ENCODE assay signal across 8 cellular contexts in genomic region chr2:240975903-240976302, GRCh38. TPM values are rescaled to one million over a fixed set of nuclear protein-coding genes. Genes with fewer than 3 reads are reported as not detected.
A peak's percentile ranks its signal among the peaks of the same experiment; 100 is the strongest.
DNase-seq lines count a peak whose midpoint lies in the region; ATAC-seq, FAIRE-seq and TF ChIP-seq lines count a peak whose summit lies in the region.
"Not testable (repeated sequence)": the region's sequence is repeated elsewhere in the genome, so short reads cannot be mapped to it uniquely, and the experiment has no call there.
"Had no signal": no experiment of that assay in that cellular context is flagged by ENCODE, and none has a peak within 500 bp of the region (broad histone marks: within the 10 kb centered on the region; RNA-seq: fewer than 3 reads in every experiment).

No MANE protein-coding gene starts in this region.

- H3K4me1 Mint-ChIP-seq in chondrocyte (ENCODE audit: low read depth); natural killer cell treated with Interleukin-12 subunit alpha and Interleukin-12 subunit beta and Interleukin-15 and Interleukin-18, amount 100 ng/mL, for 72 hours (ENCODE audit: low read depth in 2 of 2): not testable (repeated sequence)

- H3K9me3 ChIP-seq in kidney (ENCODE audit: control insufficient read depth in 1 of 2, low read length in 2 of 2); HepG2 (ENCODE audit: low read length); lower lobe of right lung: not testable (repeated sequence)

- not testable (repeated sequence) for TF ChIP-seq RAD21 in HepG2 (CRISPR knock-in tag; IDR thresholded peaks at IDR 0.05)

- not testable (repeated sequence) for ATAC-seq in Right ventricle myocardium inferior; HepG2; lower lobe of right lung; natural killer cell treated with Interleukin-12 subunit alpha and Interleukin-12 subunit beta and Interleukin-15 and Interleukin-18, amount 100 ng/mL, for 72 hours

- not testable (repeated sequence) for H4K20me1 ChIP-seq in HepG2 (ENCODE audit: insufficient read depth, low read length)

- not testable (repeated sequence) for TF ChIP-seq EP300 in HepG2 (IDR thresholded peaks at IDR 0.05; ENCODE audit: low read depth in 2 of 2, low read length in 2 of 2); HepG2 (CRISPR knock-in tag; IDR thresholded peaks at IDR 0.05; ENCODE audit: borderline replicate concordance)

- DNase-seq in chondrocyte (ENCODE audit: low spot score) = peak; percentile 51
- peak; percentile 53 for DNase-seq in Right ventricle myocardium inferior (ENCODE audit: missing footprints)
- peak; percentile 45 for DNase-seq in kidney
- not testable (repeated sequence) for DNase-seq in HepG2 (ENCODE audit: low spot score)
- peak; percentile 14 for DNase-seq in lower lobe of right lung
- DNase-seq in natural killer cell treated with Interleukin-12 subunit alpha and Interleukin-12 subunit beta and Interleukin-15 and Interleukin-18, amount 100 ng/mL, for 72 hours (ENCODE audit: low spot score) = peak; percentile 23
- DNase-seq in posterior vena cava (ENCODE audit: low spot score) = peak; percentile 18

- TF ChIP-seq POLR2A in HepG2 (IDR thresholded peaks at IDR 0.05; ENCODE audit: insufficient read depth in 1 of 2, low read depth in 2 of 2, low read length in 2 of 2) = not testable (repeated sequence)

- not testable (repeated sequence) for H3K27ac ChIP-seq in kidney (ENCODE audit: low read depth in 2 of 2, low read length in 2 of 2); HepG2 (ENCODE audit: extremely low read length, insufficient read depth, low read length); lower lobe of right lung

- H3K27me3 Mint-ChIP-seq in chondrocyte (ENCODE audit: low read depth) = peaks cover 28% of the 10 kb centered on the region
- H3K27me3 Mint-ChIP-seq in natural killer cell treated with Interleukin-12 subunit alpha and Interleukin-12 subunit beta and Interleukin-15 and Interleukin-18, amount 100 ng/mL, for 72 hours = peaks cover 11 to 21% of the 10 kb centered on the region in 2 donors

- H3K36me3 Mint-ChIP-seq in chondrocyte (ENCODE audit: low read depth); natural killer cell treated with Interleukin-12 subunit alpha and Interleukin-12 subunit beta and Interleukin-15 and Interleukin-18, amount 100 ng/mL, for 72 hours: not testable (repeated sequence)

- H3K4me1 ChIP-seq in kidney (ENCODE audit: control insufficient read depth in 1 of 2, insufficient read depth in 1 of 2, low read depth in 1 of 2, low read length in 2 of 2); lower lobe of right lung: not testable (repeated sequence)
- H3K4me1 ChIP-seq in HepG2 (ENCODE audit: insufficient read depth, low read length) = peaks cover 11% of the 10 kb centered on the region; the same call in 1 of the 2 replicates

- H3K36me3 ChIP-seq in kidney (ENCODE audit: control insufficient read depth in 1 of 2, insufficient read depth in 2 of 2, low read length in 2 of 2); HepG2 (replicated peaks in 1 of 2; ENCODE audit: control insufficient read depth in 1 of 2, insufficient read depth in 2 of 2, low read length in 2 of 2); lower lobe of right lung: not testable (repeated sequence)

- intact Hi-C loops in Right ventricle myocardium inferior (cut with DNase I); kidney (cut with DNase I); HepG2 (cut with micrococcal nuclease; ENCODE audit: unreplicated experiment); lower lobe of right lung (cut with DNase I); posterior vena cava (cut with DNase I): not testable (repeated sequence)

- not testable (repeated sequence) for H3K4me3 Mint-ChIP-seq in chondrocyte (ENCODE audit: unreplicated experiment); natural killer cell treated with Interleukin-12 subunit alpha and Interleukin-12 subunit beta and Interleukin-15 and Interleukin-18, amount 100 ng/mL, for 72 hours

- H3K27ac Mint-ChIP-seq in chondrocyte (ENCODE audit: unreplicated experiment); natural killer cell treated with Interleukin-12 subunit alpha and Interleukin-12 subunit beta and Interleukin-15 and Interleukin-18, amount 100 ng/mL, for 72 hours: not testable (repeated sequence)

- not testable (repeated sequence) for H3K4me3 ChIP-seq in kidney (ENCODE audit: low read length in 2 of 2); HepG2 (replicated peaks in 1 of 3; ENCODE audit: insufficient read depth in 1 of 3, low read depth in 2 of 3, low read length in 3 of 3); lower lobe of right lung

- H2AFZ ChIP-seq in HepG2 (ENCODE audit: low read length) = not testable (repeated sequence)

- H3K4me2 ChIP-seq in HepG2 (ENCODE audit: low read depth, low read length) = not testable (repeated sequence)

- not testable (repeated sequence) for H3K9ac ChIP-seq in kidney (ENCODE audit: low read length in 2 of 2); HepG2 (ENCODE audit: insufficient read depth, low read depth, low read length)

- CTCF ChIA-PET in HepG2 (lab: Yijun Ruan, JAX; ENCODE audit: low intra/inter-chr PET ratio, low total read pairs) = not testable (repeated sequence)

- H3K27me3 ChIP-seq in HepG2 (ENCODE audit: control insufficient read depth in 1 of 2, insufficient read depth in 2 of 2, low read length in 2 of 2) = peaks cover 8 to 42% of the 10 kb centered on the region in 2 experiments; a peak in 4 of 5 replicates
- H3K27me3 ChIP-seq in lower lobe of right lung (ENCODE audit: low read depth) = not testable (repeated sequence)

- BruUV-seq in HepG2 (replicated peaks; lab: Mats Ljungman, UMichigan) = not testable (repeated sequence)

- POLR2A ChIA-PET in HepG2 (lab: Yijun Ruan, JAX) = not testable (repeated sequence)

- not testable (repeated sequence) for TF ChIP-seq CTCF in chondrocyte (IDR thresholded peaks at IDR 0.05); kidney (IDR thresholded peaks at IDR 0.05; ENCODE audit: borderline replicate concordance, extremely low read depth, insufficient read depth); HepG2 (CRISPR knock-in tag; IDR thresholded peaks at IDR 0.05); lower lobe of right lung (IDR thresholded peaks at IDR 0.05)

- 14% methylated on average over 3 of the region's 4 CpGs for WGBS in HepG2 (ENCODE audit: low lambda C conversion rate)

- H3K79me2 ChIP-seq in HepG2 (ENCODE audit: insufficient read depth, low read length) = not testable (repeated sequence)

- FAIRE-seq in kidney (lab: Jason Lieb, UNC); HepG2 (lab: Jason Lieb, UNC): not testable (repeated sequence)

- in situ Hi-C loops in HepG2 (cut with HindIII; ENCODE audit: extremely low pct_ligation_motif_present, low pct_unique_long_range_greater_than_20kb) = not testable (repeated sequence)

- not testable (repeated sequence) for H3K9me3 Mint-ChIP-seq in chondrocyte (ENCODE audit: low read depth); natural killer cell treated with Interleukin-12 subunit alpha and Interleukin-12 subunit beta and Interleukin-15 and Interleukin-18, amount 100 ng/mL, for 72 hours

TF ChIP-seq in HepG2, 621 proteins besides CTCF, POLR2A, EP300 and RAD21:
- TF ChIP-seq ZNF629 (CRISPR knock-in tag; conservative IDR thresholded peaks at IDR 0.05) = 0 out of 2 replicates have a peak, but pooled peaks have one; percentile 27

RNA-seq across cellular contexts. Expression of gene SNED1, which starts 22.5 kb away (rescaled TPM):
- 1.6 to 2.9 TPM (median 1.9 TPM) in 3 replicates for total RNA-seq in chondrocyte
- total RNA-seq in Right ventricle myocardium inferior = 6.7 TPM
- total RNA-seq in kidney = 42.1 TPM
- 3.0 TPM for polyA plus RNA-seq in kidney (ENCODE audit: insufficient read depth, low read depth, low replicate concordance)
- total RNA-seq in HepG2 (2016; rRNA removed; fragmentation: Illumina TruSeq; extraction: Trizol) = 0.15 TPM in 1 of 2 replicates, not detected in the other
- 0.09 and 0.10 TPM in 2 replicates for total RNA-seq in HepG2 (2016; cell fraction: cytosol; rRNA removed; fragmentation: Illumina TruSeq; extraction: Trizol; ENCODE audit: low read depth)
- 0.03 and 0.26 TPM in 2 replicates for total RNA-seq in HepG2 (2016; cell fraction: insoluble cytoplasmic fraction; rRNA removed; fragmentation: Illumina TruSeq; extraction: Trizol)
- total RNA-seq in HepG2 (2016; cell fraction: membrane; rRNA removed; fragmentation: Illumina TruSeq; extraction: Trizol) = 0.10 and 0.12 TPM in 2 replicates
- total RNA-seq in HepG2 (2016; cell fraction: nucleus; rRNA removed; fragmentation: Illumina TruSeq; extraction: Trizol) = 0.13 and 0.62 TPM in 2 replicates
- 0.35 and 0.65 TPM in 2 replicates for polyA plus RNA-seq in HepG2 (2011; rRNA removed)
- polyA plus RNA-seq in HepG2 (2011; cell fraction: cytosol; rRNA removed) = 0.06 and 0.32 TPM in 2 replicates
- polyA plus RNA-seq in HepG2 (2011; cell fraction: nucleus; rRNA removed) = 1.2 and 1.4 TPM in 2 replicates
- polyA plus RNA-seq in HepG2 (2012) = 0.31 and 0.46 TPM in 2 replicates
- polyA plus RNA-seq in HepG2 (2016; cell fraction: cytosol; fragmentation: Illumina TruSeq; extraction: Trizol; ENCODE audit: low read depth) = 0.03 and 0.10 TPM in 2 replicates
- 0.04 and 0.24 TPM in 2 replicates for polyA plus RNA-seq in HepG2 (2016; cell fraction: insoluble cytoplasmic fraction; fragmentation: Illumina TruSeq; extraction: Trizol; ENCODE audit: low read depth)
- polyA plus RNA-seq in HepG2 (2016; cell fraction: membrane; fragmentation: Illumina TruSeq; extraction: Trizol; ENCODE audit: low read depth) = 0.02 and 0.09 TPM in 2 replicates
- polyA plus RNA-seq in HepG2 (2016; cell fraction: nucleus; fragmentation: Illumina TruSeq; extraction: Trizol; ENCODE audit: insufficient read depth, low read depth) = 0.19 and 1.7 TPM in 2 replicates
- polyA minus RNA-seq in HepG2 (2011; rRNA and poly(A)+ RNA removed; ENCODE audit: low replicate concordance) = 0.96 and 3.2 TPM in 2 replicates
- polyA minus RNA-seq in HepG2 (2011; cell fraction: cytosol; rRNA and poly(A)+ RNA removed) = 0.44 and 0.79 TPM in 2 replicates
- 0.52 and 0.99 TPM in 2 replicates for polyA minus RNA-seq in HepG2 (2011; cell fraction: nucleus; rRNA and poly(A)+ RNA removed)
- 36.2 TPM for total RNA-seq in lower lobe of right lung
- under 1 TPM in 1 of 2 donors, not detected in 1; 0.14 TPM for total RNA-seq in natural killer cell treated with Interleukin-12 subunit alpha and Interleukin-12 subunit beta and Interleukin-15 and Interleukin-18, amount 100 ng/mL, for 72 hours
- total RNA-seq in posterior vena cava = 10 to 100 TPM; 39.7 to 62.7 TPM
- total RNA-seq: Caco-2 had no signal
